Comparison of ENCODE assay signal across 11 cellular contexts in the genomic region with DNA sequence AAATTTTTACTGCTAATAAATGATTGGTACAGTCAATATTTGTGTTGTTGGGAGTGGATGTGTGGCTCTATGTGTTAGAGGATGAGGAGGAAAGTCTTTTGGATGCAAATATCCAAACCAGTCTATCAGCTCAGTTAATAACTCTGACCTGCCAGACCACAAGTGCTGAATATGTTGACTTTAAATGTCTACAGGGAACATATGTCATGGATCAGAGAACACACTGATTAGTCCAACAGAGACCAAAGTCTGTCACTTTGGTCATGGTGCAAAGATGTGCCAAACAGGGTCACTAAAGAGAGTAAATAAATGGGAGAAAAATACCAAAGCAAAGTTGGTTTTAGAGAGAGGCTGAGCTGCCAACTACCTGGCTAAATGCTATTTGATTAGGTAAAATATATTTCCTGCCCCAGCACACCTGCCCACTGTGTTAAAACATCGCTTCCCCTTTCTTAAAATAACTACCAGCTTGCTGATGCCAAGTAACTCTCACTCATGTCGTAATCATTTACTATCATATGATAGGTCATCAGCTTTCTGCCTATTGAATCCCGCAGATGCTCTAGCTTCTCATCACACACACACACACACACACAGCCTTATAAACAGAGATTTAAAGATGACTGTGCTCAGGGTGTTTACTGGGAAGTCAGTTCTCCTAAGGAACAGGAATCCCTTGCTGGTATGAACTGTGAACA.
DNase-seq lines count a peak whose midpoint lies in the region; ATAC-seq, FAIRE-seq and TF ChIP-seq lines count a peak whose summit lies in the region.
"Had no signal": no experiment of that assay in that cellular context is flagged by ENCODE, and none has a peak within 500 bp of the region (broad histone marks: within the 10 kb centered on the region; RNA-seq: fewer than 3 reads in every experiment).

No MANE protein-coding gene starts in this region.

- no peaks in the 10 kb centered on the region for H3K4me1 Mint-ChIP-seq in CD8-positive, alpha-beta memory T cell
- H3K4me1 Mint-ChIP-seq: naive thymus-derived CD8-positive, alpha-beta T cell had no signal

- no peaks in the 10 kb centered on the region for H3K27me3 ChIP-seq in pancreas
- no peaks in the 10 kb centered on the region for H3K27me3 ChIP-seq in CD8-positive, alpha-beta memory T cell (ENCODE audit: insufficient read depth, low read length, poor library complexity, severe bottlenecking)

- no peaks in the 10 kb centered on the region for H3K9me3 ChIP-seq in pancreas
- no peaks in the 10 kb centered on the region for H3K9me3 ChIP-seq in CD8-positive, alpha-beta memory T cell (ENCODE audit: low read length)

- H3K36me3 ChIP-seq in pancreas, result no peaks in the 10 kb centered on the region
- H3K36me3 ChIP-seq in CD8-positive, alpha-beta memory T cell (ENCODE audit: insufficient read depth, low read length), result no peaks in the 10 kb centered on the region

- H3K4me3 ChIP-seq in pancreas, result no peak overlapping the region
- no peak overlapping the region for H3K4me3 ChIP-seq in CD8-positive, alpha-beta memory T cell (ENCODE audit: low read length)

- WGBS in pancreas, 2 donors, result 21 to 22% methylated on average over 3 of the region's 3 CpGs

- H3K27ac Mint-ChIP-seq in CD8-positive, alpha-beta memory T cell, result no peak overlapping the region
- H3K27ac Mint-ChIP-seq: activated naive CD8-positive, alpha-beta T cell; naive thymus-derived CD8-positive, alpha-beta T cell; T-helper 1 cell treated with Interleukin-12 subunit alpha and Interleukin-12 subunit beta and Interleukin-4 antibody, amounts not matched to agents 30 μg/mL and 1 μg/mL, for 36 hours had no signal

- H3K27me3 Mint-ChIP-seq in CD8-positive, alpha-beta memory T cell, result peaks cover 0 to 1% of the 10 kb centered on the region in 2 donors

- intact Hi-C loops in pancreas (cut with DNase I), result no loop called here

- H3K4me3 Mint-ChIP-seq in CD8-positive, alpha-beta memory T cell, result no peak overlapping the region
- H3K4me3 Mint-ChIP-seq: activated naive CD8-positive, alpha-beta T cell; naive thymus-derived CD8-positive, alpha-beta T cell; T-helper 1 cell treated with Interleukin-12 subunit alpha and Interleukin-12 subunit beta and Interleukin-4 antibody, amounts not matched to agents 30 μg/mL and 1 μg/mL, for 36 hours had no signal

- H3K4me1 ChIP-seq in pancreas, result peaks cover 0 to 14% (median 0%) of the 10 kb centered on the region in 3 donors
- no peaks in the 10 kb centered on the region for H3K4me1 ChIP-seq in CD8-positive, alpha-beta memory T cell (ENCODE audit: insufficient read depth, low read length)

- ATAC-seq in GM18870 (IDR thresholded peaks at IDR 0.05; ENCODE audit: unreplicated experiment), result peak; percentile 32
- ATAC-seq in HG02759 (IDR thresholded peaks at IDR 0.05; ENCODE audit: unreplicated experiment), result peak; percentile 35
- ATAC-seq in pancreas, result peak; percentile 31 to 69 (median 54)
- ATAC-seq: naive thymus-derived CD8-positive, alpha-beta T cell had no signal

- H3K27ac ChIP-seq in pancreas, result no peak overlapping the region
- no peak overlapping the region for H3K27ac ChIP-seq in CD8-positive, alpha-beta memory T cell (ENCODE audit: low read depth, low read length)

- no peaks in the 10 kb centered on the region for H3K36me3 Mint-ChIP-seq in CD8-positive, alpha-beta memory T cell
- H3K36me3 Mint-ChIP-seq: activated naive CD8-positive, alpha-beta T cell; naive thymus-derived CD8-positive, alpha-beta T cell had no signal

- CTCF ChIA-PET in CD8-positive, alpha-beta memory T cell (lab: Charles Lee), result interaction anchor here (1.1 kb wide), 1 partner anchor 30 kb away, joined by 3 read pairs; no protein-coding TSS in a partner anchor

- no peak for TF ChIP-seq CTCF in pancreas (IDR thresholded peaks at IDR 0.05)

- no peak for FAIRE-seq in pancreas (lab: Jason Lieb, UNC)
- FAIRE-seq: HTR-8/SVneo had no signal

- H3K9me3 Mint-ChIP-seq in CD8-positive, alpha-beta memory T cell, result peaks cover 0 to 1% (median 0%) of the 10 kb centered on the region in 5 donors
- H3K9me3 Mint-ChIP-seq: naive thymus-derived CD8-positive, alpha-beta T cell; T-helper 1 cell treated with Interleukin-12 subunit alpha and Interleukin-12 subunit beta and Interleukin-4 antibody, amounts not matched to agents 30 μg/mL and 1 μg/mL, for 36 hours had no signal

- DNase-seq in NCI-H526 treated with DMSO at 0.1 percent for 48 hours (lab: John Stamatoyannopoulos, UW) (peak; percentile 74), pancreas (no peak), NCI-H187 treated with DMSO at 0.1 percent for 48 hours (lab: John Stamatoyannopoulos, UW) (no peak)
- DNase-seq in activated CD8-positive, alpha-beta memory T cell treated with anti-CD3 and anti-CD28 coated beads, Interleukin-2, amount 50 U/mL, for 48 hours, result no peak
- DNase-seq in CD8-positive, alpha-beta memory T cell, result no peak
- DNase-seq: naive thymus-derived CD8-positive, alpha-beta T cell had no signal

- POLR2A ChIA-PET in CD8-positive, alpha-beta memory T cell (lab: Charles Lee), result no interaction called here
